Comparison of ENCODE assay signal across 1 cellular context in genomic region chr7:158073845-158074840, GRCh38.
TF ChIP-seq lines count a peak whose summit lies in the region.

No MANE protein-coding gene starts in this region.

TF ChIP-seq in H1, 55 proteins besides CTCF, POLR2A, EP300 and RAD21 (continued from another document):
- TF ChIP-seq MAFK (IDR thresholded peaks at IDR 0.05; ENCODE audit: low read depth, low read length) = no peak
- no peak for TF ChIP-seq KDM5A (IDR thresholded peaks at IDR 0.05; ENCODE audit: low read length)
- no peak for TF ChIP-seq SIRT6 (IDR thresholded peaks at IDR 0.05; ENCODE audit: low read length)
